In genomic region chr11:82701847-82702520, GRCh38 we compare ENCODE assay signal across 8 cellular contexts. TPM values are rescaled to one million over a fixed set of nuclear protein-coding genes. Genes with fewer than 3 reads are reported as not detected.
DNase-seq lines count a peak whose midpoint lies in the region; ATAC-seq and TF ChIP-seq lines count a peak whose summit lies in the region.

No MANE protein-coding gene starts in this region.

- TF ChIP-seq CTCF in AG09309 (IDR thresholded peaks at IDR 0.05; ENCODE audit: control insufficient read depth, insufficient read depth, low read depth, low read length, missing control alignments) (peak; percentile 63), PC-9 (conservative IDR thresholded peaks at IDR 0.05) (peak; percentile 80), esophagus squamous epithelium (IDR thresholded peaks at IDR 0.05) (peak in 5 of 6 experiments; percentile 25 to 57 (median 30)), retinal pigment epithelial cell (conservative IDR thresholded peaks at IDR 0.05; ENCODE audit: low read depth, low read length) (peak; percentile 82)

- no peaks in the 10 kb centered on the region for H3K79me2 ChIP-seq in PC-9 (ENCODE audit: low read depth)

- no peak overlapping the region for H2AFZ ChIP-seq in PC-9

- TF ChIP-seq POLR2A in esophagus squamous epithelium (IDR thresholded peaks at IDR 0.05): no peak

- POLR2A ChIA-PET in PC-9 (lab: Charles Lee; ENCODE audit: unreplicated experiment): no interaction called here

- H3K36me3 ChIP-seq in PC-9 (ENCODE audit: low read depth) (no peaks in the 10 kb centered on the region), esophagus squamous epithelium (no peaks in the 10 kb centered on the region)

- H3K9me3 ChIP-seq in PC-9 (ENCODE audit: insufficient read depth, low read depth) (no peaks in the 10 kb centered on the region), esophagus squamous epithelium (no peaks in the 10 kb centered on the region)

- H3K27me3 Mint-ChIP-seq in natural killer cell treated with Interleukin-12 subunit alpha and Interleukin-12 subunit beta and Interleukin-15 and Interleukin-18, amount 100 ng/mL, for 72 hours: peaks cover 2 to 17% of the 10 kb centered on the region in 2 donors

- no peaks in the 10 kb centered on the region for H3K27me3 ChIP-seq in PC-9 (ENCODE audit: insufficient read depth, low read depth)
- H3K27me3 ChIP-seq in esophagus squamous epithelium: no peaks in the 10 kb centered on the region

- no peaks in the 10 kb centered on the region for H3K9me3 Mint-ChIP-seq in natural killer cell treated with Interleukin-12 subunit alpha and Interleukin-12 subunit beta and Interleukin-15 and Interleukin-18, amount 100 ng/mL, for 72 hours

- no peak overlapping the region for H3K27ac ChIP-seq in PC-9
- H3K27ac ChIP-seq in esophagus squamous epithelium: no peak overlapping the region

- no peak for DNase-seq in AG09309 (ENCODE audit: low read depth)
- DNase-seq in G401 (ENCODE audit: low spot score): peak; percentile 36
- no peak for DNase-seq in PC-9
- DNase-seq in esophagus squamous epithelium (lab: John Stamatoyannopoulos, UW): no peak
- DNase-seq in retinal pigment epithelial cell (ENCODE audit: low read depth): no peak
- DNase-seq in natural killer cell treated with Interleukin-12 subunit alpha and Interleukin-12 subunit beta and Interleukin-15 and Interleukin-18, amount 100 ng/mL, for 72 hours (ENCODE audit: low spot score): no peak
- no peak for DNase-seq in Right ventricle myocardium superior

- H3K4me1 ChIP-seq in PC-9 (replicated peaks; ENCODE audit: insufficient read depth) (no peaks in the 10 kb centered on the region), esophagus squamous epithelium (no peaks in the 10 kb centered on the region)

- CTCF ChIA-PET in PC-9 (lab: Charles Lee): interaction anchor here (0.6 kb wide), 1 partner anchor 15 kb away, joined by 5 read pairs; no protein-coding TSS in a partner anchor

- H3K36me3 Mint-ChIP-seq in natural killer cell treated with Interleukin-12 subunit alpha and Interleukin-12 subunit beta and Interleukin-15 and Interleukin-18, amount 100 ng/mL, for 72 hours: no peaks in the 10 kb centered on the region

- H3K4me3 Mint-ChIP-seq in natural killer cell treated with Interleukin-12 subunit alpha and Interleukin-12 subunit beta and Interleukin-15 and Interleukin-18, amount 100 ng/mL, for 72 hours: no peak overlapping the region

- in situ Hi-C loops in G401 (cut with HindIII; ENCODE audit: low sequenced_read_pairs): no loop called here

- intact Hi-C loops in PC-9 (cut with micrococcal nuclease; ENCODE audit: unreplicated experiment): no loop called here
- intact Hi-C loops in esophagus squamous epithelium (cut with DNase I): no loop called here
- intact Hi-C loops in Right ventricle myocardium superior (cut with DNase I): no loop called here

- H3F3A ChIP-seq in PC-9 (ENCODE audit: insufficient read depth, low read depth): no peaks in the 10 kb centered on the region

- 42 to 56% methylated on average over 5 to 7 of the region's 7 CpGs for WGBS in esophagus squamous epithelium, 2 donors

- no TSS peak for BruUV-seq in PC-9 (replicated peaks; lab: Mats Ljungman, UMichigan)

- no peaks in the 10 kb centered on the region for H3K9me2 ChIP-seq in PC-9 (ENCODE audit: insufficient read depth)

- ATAC-seq in HG02884 (IDR thresholded peaks at IDR 0.05; ENCODE audit: unreplicated experiment) (peak; percentile 77), Right ventricle myocardium superior (ENCODE audit: poor library complexity) (no peak)
- no peak for ATAC-seq in natural killer cell treated with Interleukin-12 subunit alpha and Interleukin-12 subunit beta and Interleukin-15 and Interleukin-18, amount 100 ng/mL, for 72 hours

- H3K4me3 ChIP-seq in AG09309 (ENCODE audit: control insufficient read depth, low read depth, low read length): no peak overlapping the region
- H3K4me3 ChIP-seq in PC-9: no peak overlapping the region
- no peak overlapping the region for H3K4me3 ChIP-seq in esophagus squamous epithelium
- no peak overlapping the region for H3K4me3 ChIP-seq in retinal pigment epithelial cell (ENCODE audit: low read length)

- no peaks in the 10 kb centered on the region for H4K20me1 ChIP-seq in PC-9 (ENCODE audit: insufficient read depth)

- no peaks in the 10 kb centered on the region for H3K4me1 Mint-ChIP-seq in natural killer cell treated with Interleukin-12 subunit alpha and Interleukin-12 subunit beta and Interleukin-15 and Interleukin-18, amount 100 ng/mL, for 72 hours (ENCODE audit: low read depth in 2 of 2)

- no peak overlapping the region for H3K27ac Mint-ChIP-seq in natural killer cell treated with Interleukin-12 subunit alpha and Interleukin-12 subunit beta and Interleukin-15 and Interleukin-18, amount 100 ng/mL, for 72 hours

- H3K4me2 ChIP-seq in PC-9: no peak overlapping the region

RNA-seq across cellular contexts. Expression of gene FAM181B, which starts 31.7 kb away (rescaled TPM):
- total RNA-seq in G401 (2014; rRNA removed; shearing (Covaris generic)): not detected in 2 replicates
- total RNA-seq in PC-9 (2021) (not detected in 2 replicates), esophagus squamous epithelium (under 1 TPM; 0.13 to 0.57 (median 0.34) TPM), Right ventricle myocardium superior (0.13 TPM)
- total RNA-seq in natural killer cell treated with Interleukin-12 subunit alpha and Interleukin-12 subunit beta and Interleukin-15 and Interleukin-18, amount 100 ng/mL, for 72 hours: not detected

Comparison
In these comparisons a context has a peak if more than half of its experiments do, and no peak if none do; other contexts are left out.
1. CTCF ChIP-seq: peak in every context shown above with its lines; median percentile 82 in retinal pigment epithelial cell; 80 in PC-9; 63 in AG09309; 30 in esophagus squamous epithelium.